ENCODE assay signal across 19 cellular contexts in genomic region chr4:148364525-148364924, GRCh38.
"Had no signal": no experiment of that assay in that cellular context is flagged by ENCODE, and none has a peak within 500 bp of the region (broad histone marks: within the 10 kb centered on the region; RNA-seq: fewer than 3 reads in every experiment).

No MANE protein-coding gene starts in this region.

- ATAC-seq: foreskin keratinocyte; gastroesophageal sphincter; left lung; lower lobe of right lung; naive thymus-derived CD4-positive, alpha-beta T cell had no signal

- H3K9me3 ChIP-seq: esophagus muscularis mucosa, gastroesophageal sphincter, heart left ventricle, left lung, lower lobe of right lung had no signal

- H3K4me1 ChIP-seq: foreskin keratinocyte, left lung, lower lobe of right lung had no signal

- H3K27ac ChIP-seq: coronary artery, dorsolateral prefrontal cortex, esophagus muscularis mucosa, foreskin keratinocyte, gastroesophageal sphincter, heart left ventricle, hepatocyte, left lung, lower lobe of right lung had no signal

- H3K4me3 ChIP-seq: coronary artery, dorsolateral prefrontal cortex, esophagus muscularis mucosa, gastroesophageal sphincter, heart left ventricle, hepatocyte, left lung, lower lobe of right lung had no signal

- H3K36me3 ChIP-seq: esophagus muscularis mucosa, gastroesophageal sphincter, heart left ventricle, left lung, lower lobe of right lung had no signal

- DNase-seq: dermis blood vessel endothelial cell; dorsolateral prefrontal cortex; effector CD4-positive, alpha-beta T cell; effector memory CD4-positive, alpha-beta T cell; foreskin keratinocyte; heart left ventricle; hypothalamus; immature natural killer cell; islet precursor cell; kidney; kidney glomerular epithelial cell; left lung; lower lobe of right lung; mesenchymal stem cell; naive thymus-derived CD4-positive, alpha-beta T cell had no signal

- H3K27me3 ChIP-seq: dorsolateral prefrontal cortex, esophagus muscularis mucosa, foreskin keratinocyte, gastroesophageal sphincter, heart left ventricle, hepatocyte, left lung had no signal
